ENCODE assay signal across 26 cellular contexts in the genomic region with DNA sequence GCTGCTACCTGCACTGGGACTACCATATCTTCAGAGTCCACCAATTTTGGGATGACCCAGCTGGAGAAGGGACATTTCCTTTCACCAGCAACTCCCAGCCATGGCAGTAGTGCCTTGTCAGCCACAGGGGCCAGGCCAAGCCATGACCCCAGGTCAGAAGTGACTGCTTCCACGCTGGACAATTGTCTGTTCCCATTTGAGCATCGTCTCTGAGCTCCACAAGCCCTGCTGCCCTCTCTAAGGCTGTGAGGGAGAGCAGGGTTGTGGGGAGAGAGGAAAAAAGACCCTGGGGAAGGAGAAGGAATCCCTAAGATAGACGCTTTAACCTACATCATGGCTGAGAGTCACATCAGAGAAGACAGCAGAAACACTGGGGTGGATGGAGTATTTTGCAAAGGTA. TPM values are rescaled to one million over a fixed set of nuclear protein-coding genes. Genes with fewer than 3 reads are reported as not detected.
"Had no signal": no experiment of that assay in that cellular context is flagged by ENCODE, and none has a peak within 500 bp of the region (broad histone marks: within the 10 kb centered on the region; RNA-seq: fewer than 3 reads in every experiment).

No MANE protein-coding gene starts in this region.

- H3K4me3 ChIP-seq: esophagus squamous epithelium, gastroesophageal sphincter had no signal

- H3K9me3 ChIP-seq: esophagus squamous epithelium had no signal

- H3K27me3 ChIP-seq: brain microvascular endothelial cell, esophagus squamous epithelium, gastroesophageal sphincter had no signal

- H3K4me1 ChIP-seq: gastroesophageal sphincter had no signal

- ATAC-seq: activated naive CD4-positive, alpha-beta T cell treated with anti-CD3 and anti-CD28 coated beads, Interleukin-2, amount 50 U/mL, for 72 hours; activated T-cell treated with anti-CD3 and anti-CD28 coated beads, Interleukin-2, amount 50 U/mL, for 72 hours; effector memory CD8-positive, alpha-beta T cell; gastroesophageal sphincter; WTC11 had no signal

- DNase-seq: activated CD4-positive, alpha-beta memory T cell treated with anti-CD3 and anti-CD28 coated beads, Interleukin-2, amount 10 ng/mL, durations not matched to agents 7 days and 5 days; activated CD4-positive, alpha-beta T cell treated with anti-CD3 and anti-CD28 coated beads for 1 hour; activated CD4-positive, alpha-beta T cell treated with anti-CD3 and anti-CD28 coated beads for 4 hours; activated CD4-positive, alpha-beta T cell treated with anti-CD3 and anti-CD28 coated beads, Interleukin-2, amount 10 ng/mL, durations not matched to agents 7 days and 5 days; activated CD4-positive, alpha-beta T cell treated with anti-CD3 and anti-CD28 coated beads, Interleukin-2, amount 50 U/mL, for 4 hours; activated gamma-delta T cell; activated naive CD4-positive, alpha-beta T cell; activated naive CD4-positive, alpha-beta T cell treated with anti-CD3 and anti-CD28 coated beads, Interleukin-2, amount 10 ng/mL, durations not matched to agents 7 days and 5 days; activated naive CD8-positive, alpha-beta T cell treated with anti-CD3 and anti-CD28 coated beads, Interleukin-2, amount 10 ng/mL, durations not matched to agents 7 days and 5 days; activated T-cell treated with anti-CD3 and anti-CD28 coated beads for 4 hours; activated T-cell treated with anti-CD3 and anti-CD28 coated beads, Interleukin-2, amount 50 U/mL, for 24 hours; activated T-cell treated with anti-CD3 and anti-CD28 coated beads, Interleukin-2, amount 50 U/mL, for 72 hours; anterior cingulate cortex; brain microvascular endothelial cell; cortex of kidney; dermis blood vessel endothelial cell; effector CD4-positive, alpha-beta T cell; effector memory CD8-positive, alpha-beta T cell; esophagus squamous epithelium; foreskin melanocyte; T-helper 2 cell had no signal

- H3K27ac ChIP-seq: brain microvascular endothelial cell, esophagus squamous epithelium, gastroesophageal sphincter, VCaP had no signal

RNA-seq across cellular contexts. Expression of a gene that starts 7.4 kb away (rescaled TPM):
- total RNA-seq: activated CD4-positive, alpha-beta memory T cell treated with anti-CD3 and anti-CD28 coated beads, Interleukin-2, amount 10 ng/mL, durations not matched to agents 7 days and 5 days; activated CD4-positive, alpha-beta T cell treated with anti-CD3 and anti-CD28 coated beads, Interleukin-2, amount 10 ng/mL, durations not matched to agents 7 days and 5 days; activated naive CD4-positive, alpha-beta T cell treated with anti-CD3 and anti-CD28 coated beads, Interleukin-2, amount 50 U/mL, for 72 hours; activated naive CD8-positive, alpha-beta T cell treated with anti-CD3 and anti-CD28 coated beads, Interleukin-2, amount 10 ng/mL, durations not matched to agents 7 days and 5 days; T-helper 1 cell treated with Interleukin-12 subunit alpha and Interleukin-12 subunit beta and Interleukin-4 antibody, amounts not matched to agents 30 ng/mL and 1 ng/mL, for 36 hours had no signal
